In genomic region chr16:22373662-22374310, GRCh38 we compare ENCODE assay signal across 8 cellular contexts. TPM values are rescaled to one million over a fixed set of nuclear protein-coding genes. Genes with fewer than 3 reads are reported as not detected.
DNase-seq lines count a peak whose midpoint lies in the region; ATAC-seq and TF ChIP-seq lines count a peak whose summit lies in the region.

No MANE protein-coding gene starts in this region.

- POLR2A ChIA-PET in activated CD8-positive, alpha-beta T cell treated with anti-CD3 and anti-CD28 coated beads, Interleukin-2, amount 10 ng/mL, durations not matched to agents 7 days and 5 days (lab: Charles Lee) = interaction anchor here (0.6 to 6.1 kb wide), 9 partner anchors 9 to 1196 kb away, joined by 3 to 158 read pairs (median 5); no protein-coding TSS in a partner anchor

- TF ChIP-seq CTCF in upper lobe of right lung (IDR thresholded peaks at IDR 0.05) = no peak

- H3K4me3 Mint-ChIP-seq in activated CD8-positive, alpha-beta T cell treated with anti-CD3 and anti-CD28 coated beads, Interleukin-2, amount 10 ng/mL, durations not matched to agents 7 days and 5 days = peak overlapping the region; percentile 97
- H3K4me3 Mint-ChIP-seq in naive B cell = peak overlapping the region; percentile 87 to 98 (median 96)

- peaks cover 41% of the 10 kb centered on the region for H3K4me1 ChIP-seq in upper lobe of right lung

- CTCF ChIA-PET in activated CD8-positive, alpha-beta T cell treated with anti-CD3 and anti-CD28 coated beads, Interleukin-2, amount 10 ng/mL, durations not matched to agents 7 days and 5 days (lab: Charles Lee) = interaction anchor here (0.8 to 1.9 kb wide), 10 partner anchors 8 to 64 kb away, joined by 3 to 18 read pairs (median 4); no protein-coding TSS in a partner anchor

- peaks cover 17% of the 10 kb centered on the region for H3K36me3 ChIP-seq in KOPT-K1 (ENCODE audit: insufficient read depth, low read length)
- no peaks in the 10 kb centered on the region for H3K36me3 ChIP-seq in upper lobe of right lung

- no peaks in the 10 kb centered on the region for H3K9me3 Mint-ChIP-seq in activated CD8-positive, alpha-beta T cell treated with anti-CD3 and anti-CD28 coated beads, Interleukin-2, amount 10 ng/mL, durations not matched to agents 7 days and 5 days (ENCODE audit: insufficient read depth)
- no peaks in the 10 kb centered on the region for H3K9me3 Mint-ChIP-seq in naive B cell

- peaks cover 37% of the 10 kb centered on the region for H3K36me3 Mint-ChIP-seq in activated CD8-positive, alpha-beta T cell treated with anti-CD3 and anti-CD28 coated beads, Interleukin-2, amount 10 ng/mL, durations not matched to agents 7 days and 5 days (ENCODE audit: low read depth)
- H3K36me3 Mint-ChIP-seq in naive B cell = no peaks in the 10 kb centered on the region

- intact Hi-C loops in upper lobe of right lung (cut with DNase I) = no loop called here

- peak overlapping the region; percentile 91 for H3K27ac Mint-ChIP-seq in activated CD8-positive, alpha-beta T cell treated with anti-CD3 and anti-CD28 coated beads, Interleukin-2, amount 10 ng/mL, durations not matched to agents 7 days and 5 days
- H3K27ac Mint-ChIP-seq in naive B cell = peak overlapping the region in 4 of 6 donors; percentile 68 to 82 (median 75)

- peak overlapping the region; percentile 92 for H3K4me3 ChIP-seq in upper lobe of right lung

- DNase-seq in EH (ENCODE audit: low read depth) = peak; percentile 43
- DNase-seq in activated CD8-positive, alpha-beta T cell treated with anti-CD3 and anti-CD28 coated beads, Interleukin-2, amount 10 ng/mL, durations not matched to agents 7 days and 5 days = peak; percentile 49
- no peak for DNase-seq in epithelial cell of prostate (ENCODE audit: low read depth, low spot score)
- DNase-seq in naive B cell = peak; percentile 25
- peak; percentile 77 for DNase-seq in upper lobe of right lung
- DNase-seq in SIG-M5 treated with dmso at 0.1 percent for 504 hours (lab: John Stamatoyannopoulos, UW; ENCODE audit: unreplicated experiment) = no peak

- H3K27me3 Mint-ChIP-seq in activated CD8-positive, alpha-beta T cell treated with anti-CD3 and anti-CD28 coated beads, Interleukin-2, amount 10 ng/mL, durations not matched to agents 7 days and 5 days (ENCODE audit: low read depth) = no peaks in the 10 kb centered on the region
- H3K27me3 Mint-ChIP-seq in naive B cell = no peaks in the 10 kb centered on the region

- no peaks in the 10 kb centered on the region for H3K9me3 ChIP-seq in KOPT-K1 (ENCODE audit: insufficient read depth, low read length, poor library complexity, severe bottlenecking)
- no peaks in the 10 kb centered on the region for H3K9me3 ChIP-seq in upper lobe of right lung

- H3K27ac ChIP-seq in KOPT-K1 (ENCODE audit: low read depth, low read length, poor library complexity, severe bottlenecking) (peak overlapping the region; percentile 85), epithelial cell of prostate (peak overlapping the region; percentile 49), upper lobe of right lung (peak overlapping the region; percentile 88)

- ATAC-seq in GM21723 (IDR thresholded peaks at IDR 0.05; ENCODE audit: unreplicated experiment) (peak; percentile 31), naive B cell (ENCODE audit: low read depth in 2 of 2) (peak; percentile 4 to 10), upper lobe of right lung (peak; percentile 25)
- peak; percentile 12 for ATAC-seq in activated CD8-positive, alpha-beta T cell treated with anti-CD3 and anti-CD28 coated beads, Interleukin-2, amount 10 ng/mL, durations not matched to agents 7 days and 5 days

- H3K4me1 Mint-ChIP-seq in activated CD8-positive, alpha-beta T cell treated with anti-CD3 and anti-CD28 coated beads, Interleukin-2, amount 10 ng/mL, durations not matched to agents 7 days and 5 days (ENCODE audit: low read depth) = peaks cover 58% of the 10 kb centered on the region
- H3K4me1 Mint-ChIP-seq in naive B cell = peaks cover 9 to 18% (median 17%) of the 10 kb centered on the region in 3 donors

- no peaks in the 10 kb centered on the region for H3K27me3 ChIP-seq in upper lobe of right lung

RNA-seq across cellular contexts. Expression of gene CDR2, which starts 0.6 kb away (rescaled TPM):
- 10 to 100 TPM; 39.1 to 44.6 TPM for total RNA-seq in activated CD8-positive, alpha-beta T cell treated with anti-CD3 and anti-CD28 coated beads, Interleukin-2, amount 10 ng/mL, durations not matched to agents 7 days and 5 days
- polyA plus RNA-seq in naive B cell (ENCODE audit: low read depth in 6 of 6) = 1 to 10 TPM; 3.8 to 6.6 (median 5.0) TPM
- total RNA-seq in upper lobe of right lung = 25.2 TPM

Comparison
In these comparisons a context has a peak if more than half of its experiments do, and no peak if none do; other contexts are left out.
1. DNase-seq: peak in EH (single experiment), activated CD8-positive, alpha-beta T cell treated with anti-CD3 and anti-CD28 coated beads, Interleukin-2, amount 10 ng/mL, durations not matched to agents 7 days and 5 days (single experiment), naive B cell (single experiment) and upper lobe of right lung (single experiment); none in epithelial cell of prostate (single experiment) and SIG-M5 treated with dmso at 0.1 percent for 504 hours (single experiment).
2. Peak in every context shown above with its lines, with median percentiles within 50 percentile points of each other: ATAC-seq and H3K27ac ChIP-seq.